In the genomic region with DNA sequence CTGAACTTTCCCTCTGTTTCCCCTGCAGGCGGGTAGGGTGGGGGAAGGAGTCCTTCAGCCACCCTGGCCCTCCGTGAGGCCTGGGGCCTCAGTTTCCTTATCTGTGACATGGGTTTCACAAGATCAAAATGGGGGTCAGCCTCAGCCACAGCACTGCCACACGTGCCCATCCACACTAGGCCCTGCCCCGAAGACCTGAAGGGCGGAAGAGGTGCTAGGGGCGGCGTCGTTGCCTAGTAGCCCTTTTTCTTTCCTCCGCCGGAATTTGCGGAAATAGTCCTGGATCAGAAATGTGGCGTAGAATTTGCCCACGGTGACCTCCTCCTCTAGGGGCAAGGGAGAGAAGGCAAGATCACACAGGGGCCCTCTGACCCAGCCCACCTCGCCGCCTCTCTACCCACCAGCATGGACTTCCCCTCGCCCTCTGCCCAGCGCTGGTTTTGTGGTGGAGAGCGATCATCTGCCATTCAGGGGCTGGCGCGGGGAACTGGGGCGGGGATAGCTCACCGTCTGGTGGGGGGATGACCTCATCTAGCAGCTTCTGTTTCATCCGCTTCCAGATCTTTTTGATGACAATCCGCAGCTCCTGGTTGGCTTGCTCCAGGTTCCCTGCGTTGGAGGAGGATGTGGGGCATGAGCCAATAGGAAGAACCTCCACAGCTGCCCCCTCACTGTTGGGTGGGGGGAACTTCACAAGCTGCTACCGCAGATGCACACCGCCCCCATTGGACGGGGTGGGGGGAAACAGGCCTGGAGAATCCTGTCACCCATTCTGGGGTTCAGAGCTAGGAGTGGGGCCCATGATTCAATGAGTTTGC, we compare ENCODE assay signal across 13 cellular contexts. TPM values are rescaled to one million over a fixed set of nuclear protein-coding genes. Genes with fewer than 3 reads are reported as not detected.
DNase-seq lines count a peak whose midpoint lies in the region; ATAC-seq and TF ChIP-seq lines count a peak whose summit lies in the region.
"Had no signal": no experiment of that assay in that cellular context is flagged by ENCODE, and none has a peak within 500 bp of the region (broad histone marks: within the 10 kb centered on the region; RNA-seq: fewer than 3 reads in every experiment).

No MANE protein-coding gene starts in this region.

- no peak overlapping the region for H3K27ac Mint-ChIP-seq in activated naive CD8-positive, alpha-beta T cell
- H3K27ac Mint-ChIP-seq: stimulated activated memory B cell treated with anti-CD40 and anti-IgM and Interleukin-4, amounts not matched to agents 10 μg/mL and 1 μg/mL and 100 μg/mL, for 72 hours had no signal

- H3K4me1 ChIP-seq in HUES6 (ENCODE audit: control insufficient read depth, insufficient read depth, low read length), result peaks cover 4% of the 10 kb centered on the region; the same call in 1 of the 2 replicates
- H3K4me1 ChIP-seq in iPS-15b (ENCODE audit: control insufficient read depth, insufficient read depth, low read length), result peaks cover 3% of the 10 kb centered on the region
- H3K4me1 ChIP-seq in tibial nerve, result no peaks in the 10 kb centered on the region
- H3K4me1 ChIP-seq in testis, result no peaks in the 10 kb centered on the region
- no peaks in the 10 kb centered on the region for H3K4me1 ChIP-seq in smooth muscle cell (ENCODE audit: low read depth)
- H3K4me1 ChIP-seq: prostate gland had no signal

- intact Hi-C loops in testis (cut with DNase I; ENCODE audit: low total_unique reads), result no loop called here

- H3K79me2 ChIP-seq in smooth muscle cell (ENCODE audit: low read depth), result no peaks in the 10 kb centered on the region
- H3K79me2 ChIP-seq: hepatocyte had no signal

- no peaks in the 10 kb centered on the region; the same call in 1 of the 2 replicates for H3K27me3 ChIP-seq in HUES6 (ENCODE audit: control insufficient read depth, insufficient read depth, low read length)
- no peaks in the 10 kb centered on the region for H3K27me3 ChIP-seq in iPS-15b (ENCODE audit: control insufficient read depth, insufficient read depth, low read length)
- H3K27me3 ChIP-seq in tibial nerve, result peaks cover 0 to 23% of the 10 kb centered on the region in 2 donors
- no peaks in the 10 kb centered on the region for H3K27me3 ChIP-seq in testis
- H3K27me3 ChIP-seq in smooth muscle cell (ENCODE audit: low read depth), result no peaks in the 10 kb centered on the region
- H3K27me3 ChIP-seq: hepatocyte had no signal

- H3K4me3 ChIP-seq in HUES6 (ENCODE audit: low read depth, low read length) (peak overlapping the region; percentile 27; the same call in 1 of the 2 replicates), iPS-15b (ENCODE audit: low read depth, low read length) (peak overlapping the region; percentile 37), tibial nerve (no peak overlapping the region), testis (no peak overlapping the region), smooth muscle cell (no peak overlapping the region)
- H3K4me3 ChIP-seq: hepatocyte, prostate gland had no signal

- H3K9me3 ChIP-seq in HUES6 (ENCODE audit: control insufficient read depth, insufficient read depth, low read depth, low read length) (peaks cover 20% of the 10 kb centered on the region; the same call in 1 of the 2 replicates), iPS-15b (ENCODE audit: control insufficient read depth, insufficient read depth, low read length) (no peaks in the 10 kb centered on the region), tibial nerve (no peaks in the 10 kb centered on the region), testis (no peaks in the 10 kb centered on the region), smooth muscle cell (replicated peaks; ENCODE audit: low read depth) (no peaks in the 10 kb centered on the region)
- H3K9me3 ChIP-seq: prostate gland had no signal

- H3F3A ChIP-seq in smooth muscle cell (ENCODE audit: low read depth), result no peaks in the 10 kb centered on the region

- H3K4me1 Mint-ChIP-seq in activated naive CD8-positive, alpha-beta T cell (ENCODE audit: low read depth), result peaks cover 1% of the 10 kb centered on the region
- H3K4me1 Mint-ChIP-seq: stimulated activated memory B cell treated with anti-CD40 and anti-IgM and Interleukin-4, amounts not matched to agents 10 μg/mL and 1 μg/mL and 100 μg/mL, for 72 hours had no signal

- H3K4me3 Mint-ChIP-seq in activated naive CD8-positive, alpha-beta T cell, result peak overlapping the region; percentile 13
- H3K4me3 Mint-ChIP-seq: stimulated activated memory B cell treated with anti-CD40 and anti-IgM and Interleukin-4, amounts not matched to agents 10 μg/mL and 1 μg/mL and 100 μg/mL, for 72 hours had no signal

- no peaks in the 10 kb centered on the region for H3K36me3 ChIP-seq in HUES6 (ENCODE audit: control insufficient read depth, insufficient read depth, low read length)
- H3K36me3 ChIP-seq in iPS-15b (ENCODE audit: control insufficient read depth, insufficient read depth, low read length), result no peaks in the 10 kb centered on the region
- no peaks in the 10 kb centered on the region for H3K36me3 ChIP-seq in tibial nerve
- no peaks in the 10 kb centered on the region for H3K36me3 ChIP-seq in testis (ENCODE audit: low read depth, missing control alignments)
- no peaks in the 10 kb centered on the region for H3K36me3 ChIP-seq in smooth muscle cell (ENCODE audit: low read depth)
- H3K36me3 ChIP-seq: prostate gland had no signal

- H2AFZ ChIP-seq in smooth muscle cell (ENCODE audit: low read depth), result no peak overlapping the region
- H2AFZ ChIP-seq: hepatocyte had no signal

- H3K36me3 Mint-ChIP-seq in activated naive CD8-positive, alpha-beta T cell, result no peaks in the 10 kb centered on the region
- H3K36me3 Mint-ChIP-seq: stimulated activated memory B cell treated with anti-CD40 and anti-IgM and Interleukin-4, amounts not matched to agents 10 μg/mL and 1 μg/mL and 100 μg/mL, for 72 hours had no signal

- TF ChIP-seq POLR2A in tibial nerve (IDR thresholded peaks at IDR 0.05) (no peak), testis (IDR thresholded peaks at IDR 0.05) (no peak)

- H4K20me1 ChIP-seq in smooth muscle cell (ENCODE audit: low read depth), result no peaks in the 10 kb centered on the region

- no peak overlapping the region for H3K9ac ChIP-seq in HUES6 (ENCODE audit: low read length)
- H3K9ac ChIP-seq in iPS-15b (ENCODE audit: low read depth, low read length), result no peak overlapping the region
- H3K9ac ChIP-seq in smooth muscle cell (ENCODE audit: low read depth), result no peak overlapping the region

- peak; percentile 52 for DNase-seq in CD1c-positive myeloid dendritic cell (ENCODE audit: extremely low spot score)
- no peak for DNase-seq in tibial nerve (ENCODE audit: low spot score in 2 of 2)
- DNase-seq in testis, result no peak
- no peak for DNase-seq in smooth muscle cell (lab: John Stamatoyannopoulos, UW; ENCODE audit: unreplicated experiment)
- DNase-seq: GF-D8, NCI-H345 had no signal

- WGBS in tibial nerve, 2 donors, result 18 to 53% methylated on average over 5 to 28 of the region's 28 CpGs
- 28 to 47% methylated on average over 13 to 14 of the region's 28 CpGs for WGBS in testis, 2 donors
- WGBS in smooth muscle cell (ENCODE audit: low lambda C conversion rate), result 65% methylated on average over 20 of the region's 28 CpGs

- TF ChIP-seq EP300 in tibial nerve (IDR thresholded peaks at IDR 0.05), result no peak

- no peaks in the 10 kb centered on the region for H3K27me3 Mint-ChIP-seq in activated naive CD8-positive, alpha-beta T cell
- H3K27me3 Mint-ChIP-seq: stimulated activated memory B cell treated with anti-CD40 and anti-IgM and Interleukin-4, amounts not matched to agents 10 μg/mL and 1 μg/mL and 100 μg/mL, for 72 hours had no signal

- no peak overlapping the region for H3K4me2 ChIP-seq in smooth muscle cell
- H3K4me2 ChIP-seq: hepatocyte had no signal

- ATAC-seq in GM18861 (IDR thresholded peaks at IDR 0.05; ENCODE audit: unreplicated experiment), result no peak
- ATAC-seq: stimulated activated memory B cell treated with anti-CD40 and anti-IgM and Interleukin-4, amounts not matched to agents 10 μg/mL and 1 μg/mL and 100 μg/mL, for 72 hours had no signal

- H3K27ac ChIP-seq in HUES6 (ENCODE audit: low read depth, low read length) (no peak overlapping the region), tibial nerve (no peak overlapping the region), testis (no peak overlapping the region), smooth muscle cell (ENCODE audit: low read depth) (no peak overlapping the region)
- H3K27ac ChIP-seq: hepatocyte, prostate gland had no signal

- no peaks in the 10 kb centered on the region for H3K9me3 Mint-ChIP-seq in activated naive CD8-positive, alpha-beta T cell (ENCODE audit: low read depth)

- TF ChIP-seq CTCF in tibial nerve (IDR thresholded peaks at IDR 0.05), result no peak
- no peak for TF ChIP-seq CTCF in testis (IDR thresholded peaks at IDR 0.05)
- TF ChIP-seq CTCF in smooth muscle cell (IDR thresholded peaks at IDR 0.05; ENCODE audit: borderline replicate concordance, insufficient read depth, poor library complexity, severe bottlenecking), result no peak

RNA-seq across cellular contexts. Expression of gene SYP, which starts 9.7 kb away (rescaled TPM):
- total RNA-seq in tibial nerve (1 to 10 TPM; 3.1 to 9.9 (median 7.7) TPM), testis (1 to 10 TPM; 1.7 to 3.4 TPM), smooth muscle cell (not detected in 2 replicates)
- polyA plus RNA-seq in testis (ENCODE audit: insufficient read depth, low read depth, low replicate concordance) (2.5 TPM), smooth muscle cell (0.28 TPM in 1 of 2 replicates, not detected in the other)

RNA-seq across cellular contexts. Expression of gene PRICKLE3, which starts 23.5 kb away (rescaled TPM):
- total RNA-seq in tibial nerve, result 10 to 100 TPM; 18.2 to 32.4 (median 24.4) TPM
- 1 to 10 TPM; 6.1 to 9.9 TPM for total RNA-seq in testis
- 2.7 TPM for polyA plus RNA-seq in testis (ENCODE audit: insufficient read depth, low read depth, low replicate concordance)
- 3.5 and 11.3 TPM in 2 replicates for total RNA-seq in smooth muscle cell
- polyA plus RNA-seq in smooth muscle cell, result 11.5 and 14.5 TPM in 2 replicates

RNA-seq across cellular contexts. Expression of gene CACNA1F, which starts 23.5 kb away (rescaled TPM):
- total RNA-seq in tibial nerve, result 1 to 10 TPM in 1 of 4 donors, under 1 TPM in 3; under 0.01 to 1.0 (median 0.40) TPM
- total RNA-seq in testis, result under 1 TPM; 0.16 to 0.19 TPM
- 0.24 TPM for polyA plus RNA-seq in testis (ENCODE audit: insufficient read depth, low read depth, low replicate concordance)
- total RNA-seq in smooth muscle cell, result 0.09 TPM in 1 of 2 replicates, not detected in the other
- polyA plus RNA-seq in smooth muscle cell, result 0.20 and 0.34 TPM in 2 replicates

RNA-seq across cellular contexts. Expression of gene CCDC22, which starts 25.6 kb away (rescaled TPM):
- total RNA-seq in tibial nerve, result 10 to 100 TPM; 10.5 to 20.7 (median 12.0) TPM
- total RNA-seq in testis, result 10 to 100 TPM; 13.4 to 13.9 TPM
- 7.3 TPM for polyA plus RNA-seq in testis (ENCODE audit: insufficient read depth, low read depth, low replicate concordance)
- 9.3 and 13.8 TPM in 2 replicates for total RNA-seq in smooth muscle cell
- 16.2 and 19.1 TPM in 2 replicates for polyA plus RNA-seq in smooth muscle cell

RNA-seq across cellular contexts. Expression of gene PLP2, which starts 37.9 kb away (rescaled TPM):
- total RNA-seq in tibial nerve (10 to 100 TPM; 22.0 to 34.7 (median 31.5) TPM), testis (10 to 100 TPM; 19.0 to 21.4 TPM), smooth muscle cell (114 and 190 TPM in 2 replicates)
- polyA plus RNA-seq in testis (ENCODE audit: insufficient read depth, low read depth, low replicate concordance) (61.6 TPM), smooth muscle cell (237 and 295 TPM in 2 replicates)

Comparison
In these comparisons a context has a peak if more than half of its experiments do, and no peak if none do; other contexts are left out.
1. H3K4me3 ChIP-seq: peak in HUES6 (single experiment) and iPS-15b (single experiment); none in tibial nerve (0 of 4), testis (0 of 2) and smooth muscle cell (single experiment).